9 cellular contexts compared by ENCODE assay signal in the genomic region with DNA sequence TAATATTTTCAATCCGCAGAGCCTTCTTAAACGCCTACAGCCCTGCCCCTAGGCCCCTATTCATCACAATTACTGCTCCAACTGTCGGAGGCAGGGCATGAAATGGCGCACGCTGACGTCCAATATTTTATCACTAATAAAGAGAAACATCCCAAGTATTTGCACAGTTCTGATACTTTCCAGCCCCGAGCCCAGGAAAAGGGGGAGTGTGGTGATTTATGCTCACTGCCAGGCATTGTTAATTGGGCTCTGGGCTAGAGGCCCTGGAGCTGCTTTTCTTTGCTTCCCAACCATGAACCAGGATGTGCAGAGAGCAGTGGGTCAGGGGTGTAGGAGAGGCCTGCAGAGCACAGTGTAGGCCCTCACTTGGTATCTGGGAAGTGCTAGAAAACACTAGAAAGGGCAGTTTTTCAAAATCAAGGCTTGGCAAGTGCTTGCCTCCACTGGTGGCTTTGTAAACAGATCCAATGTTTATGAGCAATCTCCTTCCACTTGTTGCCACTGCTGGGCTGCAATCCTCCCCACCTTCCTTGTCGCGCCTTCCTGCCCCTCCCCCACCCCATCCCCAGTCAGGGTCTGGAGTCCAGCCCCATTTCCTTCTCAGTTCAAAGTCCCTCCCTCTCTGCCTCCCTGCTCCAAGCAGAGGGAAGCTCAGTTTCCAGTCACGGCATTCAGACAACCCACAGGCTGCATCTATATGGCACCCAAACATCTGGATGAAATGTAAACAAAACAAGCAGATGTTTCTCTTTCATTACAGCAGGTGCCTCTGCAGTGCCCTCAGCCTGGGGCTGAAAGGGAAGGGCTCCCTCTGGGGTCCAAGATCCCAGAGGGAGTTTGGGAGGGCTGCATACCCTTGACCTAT.
DNase-seq lines count a peak whose midpoint lies in the region; ATAC-seq lines count a peak whose summit lies in the region.
"Had no signal": no experiment of that assay in that cellular context is flagged by ENCODE, and none has a peak within 500 bp of the region (broad histone marks: within the 10 kb centered on the region; RNA-seq: fewer than 3 reads in every experiment).

No MANE protein-coding gene starts in this region.

- H3K4me3 ChIP-seq in H7 (ENCODE audit: insufficient read depth, low read depth, low read length) (no peak overlapping the region), SK-N-MC (peak overlapping the region; percentile 55), right cardiac atrium (ENCODE audit: low read length) (no peak overlapping the region)

- peaks cover 9% of the 10 kb centered on the region for H3K27me3 Mint-ChIP-seq in activated T-helper 1 cell treated with anti-CD3 and anti-CD28 coated beads, Interleukin-12 subunit alpha, Interleukin-12 subunit beta, Interleukin-2, Interleukin-4 antibody, amounts not matched to agents 30 ng/mL and 10 ng/mL and 1 ng/mL, durations not matched to agents 14 hours and 24 hours and 36 hours (ENCODE audit: insufficient read depth)

- H3K4me3 Mint-ChIP-seq in activated T-helper 1 cell treated with anti-CD3 and anti-CD28 coated beads, Interleukin-12 subunit alpha, Interleukin-12 subunit beta, Interleukin-2, Interleukin-4 antibody, amounts not matched to agents 30 ng/mL and 10 ng/mL and 1 ng/mL, durations not matched to agents 14 hours and 24 hours and 36 hours, result no peak overlapping the region
- H3K4me3 Mint-ChIP-seq: naive thymus-derived CD4-positive, alpha-beta T cell had no signal

- H3K9me3 Mint-ChIP-seq in activated T-helper 1 cell treated with anti-CD3 and anti-CD28 coated beads, Interleukin-12 subunit alpha, Interleukin-12 subunit beta, Interleukin-2, Interleukin-4 antibody, amounts not matched to agents 30 ng/mL and 10 ng/mL and 1 ng/mL, durations not matched to agents 14 hours and 24 hours and 36 hours, result no peaks in the 10 kb centered on the region
- H3K9me3 Mint-ChIP-seq: naive thymus-derived CD4-positive, alpha-beta T cell had no signal

- no peak overlapping the region for H3K9ac ChIP-seq in SK-N-MC (ENCODE audit: insufficient read length)

- intact Hi-C loops in right cardiac atrium (cut with DNase I), result loop anchor here in 1 of 4 donors (10.0 kb wide), 1 partner anchor 89 kb away; no protein-coding TSS in a partner anchor
- intact Hi-C loops in sciatic nerve (cut with DNase I), result no loop called here
- intact Hi-C loops in activated T-helper 1 cell treated with anti-CD3 and anti-CD28 coated beads, Interleukin-12 subunit alpha, Interleukin-12 subunit beta, Interleukin-2, Interleukin-4 antibody, amounts not matched to agents 30 ng/mL and 10 ng/mL and 1 ng/mL, durations not matched to agents 14 hours and 24 hours and 36 hours (cut with micrococcal nuclease), result no loop called here

- peak; percentile 55 to 75 for ATAC-seq in right cardiac atrium
- ATAC-seq in sciatic nerve, result peak; percentile 37
- no peak for ATAC-seq in GM18858 (IDR thresholded peaks at IDR 0.05; ENCODE audit: unreplicated experiment)
- ATAC-seq in HG03045 (IDR thresholded peaks at IDR 0.05; ENCODE audit: unreplicated experiment), result no peak
- ATAC-seq: naive thymus-derived CD4-positive, alpha-beta T cell had no signal

- H3K4me1 Mint-ChIP-seq in activated T-helper 1 cell treated with anti-CD3 and anti-CD28 coated beads, Interleukin-12 subunit alpha, Interleukin-12 subunit beta, Interleukin-2, Interleukin-4 antibody, amounts not matched to agents 30 ng/mL and 10 ng/mL and 1 ng/mL, durations not matched to agents 14 hours and 24 hours and 36 hours (ENCODE audit: low read depth), result no peaks in the 10 kb centered on the region
- H3K4me1 Mint-ChIP-seq: naive thymus-derived CD4-positive, alpha-beta T cell had no signal

- DNase-seq in H7 (peak; percentile 60), SK-N-MC (ENCODE audit: low read depth, low spot score) (no peak), right cardiac atrium (peak; percentile 83 to 91 (median 90)), sciatic nerve (ENCODE audit: low spot score) (peak; percentile 87), glomerular visceral epithelial cell (ENCODE audit: extremely low spot score) (no peak)
- no peak for DNase-seq in activated T-helper 1 cell treated with anti-CD3 and anti-CD28 coated beads, Interleukin-12 subunit alpha, Interleukin-12 subunit beta, Interleukin-2, Interleukin-4 antibody, amounts not matched to agents 30 ng/mL and 10 ng/mL and 1 ng/mL, durations not matched to agents 14 hours and 24 hours and 36 hours (ENCODE audit: low spot score)
- DNase-seq: naive thymus-derived CD4-positive, alpha-beta T cell had no signal

- no peaks in the 10 kb centered on the region for H3K36me3 Mint-ChIP-seq in activated T-helper 1 cell treated with anti-CD3 and anti-CD28 coated beads, Interleukin-12 subunit alpha, Interleukin-12 subunit beta, Interleukin-2, Interleukin-4 antibody, amounts not matched to agents 30 ng/mL and 10 ng/mL and 1 ng/mL, durations not matched to agents 14 hours and 24 hours and 36 hours (ENCODE audit: low read depth)
- H3K36me3 Mint-ChIP-seq: naive thymus-derived CD4-positive, alpha-beta T cell had no signal

- H3K36me3 ChIP-seq in H7 (replicated peaks; ENCODE audit: control insufficient read depth, insufficient read depth, low read length) (no peaks in the 10 kb centered on the region), SK-N-MC (ENCODE audit: insufficient read depth, low read length) (no peaks in the 10 kb centered on the region)

- H3K27me3 ChIP-seq in H7 (ENCODE audit: control insufficient read depth, insufficient read depth, low read length) (peaks cover 1% of the 10 kb centered on the region; the same call in 1 of the 2 replicates), right cardiac atrium (ENCODE audit: control insufficient read depth, insufficient read depth) (no peaks in the 10 kb centered on the region)

- WGBS in right cardiac atrium, result 42% methylated on average over 10 of the region's 10 CpGs

- peak overlapping the region; percentile 82 for H3K27ac ChIP-seq in SK-N-MC
- H3K27ac ChIP-seq in right cardiac atrium (ENCODE audit: low read length), result peak overlapping the region; percentile 92

- H3K4me1 ChIP-seq in right cardiac atrium (ENCODE audit: control insufficient read depth, insufficient read depth, low read length), result peaks cover 24% of the 10 kb centered on the region

- no peak overlapping the region for H3K27ac Mint-ChIP-seq in activated T-helper 1 cell treated with anti-CD3 and anti-CD28 coated beads, Interleukin-12 subunit alpha, Interleukin-12 subunit beta, Interleukin-2, Interleukin-4 antibody, amounts not matched to agents 30 ng/mL and 10 ng/mL and 1 ng/mL, durations not matched to agents 14 hours and 24 hours and 36 hours
- H3K27ac Mint-ChIP-seq: naive thymus-derived CD4-positive, alpha-beta T cell had no signal

- H3K9me3 ChIP-seq in SK-N-MC (ENCODE audit: low read depth, low read length), result no peaks in the 10 kb centered on the region
- no peaks in the 10 kb centered on the region for H3K9me3 ChIP-seq in right cardiac atrium (ENCODE audit: control insufficient read depth, low read length)

Comparison
In these comparisons a context has a peak if more than half of its experiments do, and no peak if none do; other contexts are left out.
1. DNase-seq: peak in H7 (single experiment), right cardiac atrium (3 of 3) and sciatic nerve (single experiment); none in SK-N-MC (single experiment), activated T-helper 1 cell treated with anti-CD3 and anti-CD28 coated beads, Interleukin-12 subunit alpha, Interleukin-12 subunit beta, Interleukin-2, Interleukin-4 antibody, amounts not matched to agents 30 ng/mL and 10 ng/mL and 1 ng/mL, durations not matched to agents 14 hours and 24 hours and 36 hours (single experiment) and glomerular visceral epithelial cell (single experiment).
2. ATAC-seq: peak in right cardiac atrium (2 of 2) and sciatic nerve (single experiment); none in GM18858 (single experiment) and HG03045 (single experiment).